In the genomic region with DNA sequence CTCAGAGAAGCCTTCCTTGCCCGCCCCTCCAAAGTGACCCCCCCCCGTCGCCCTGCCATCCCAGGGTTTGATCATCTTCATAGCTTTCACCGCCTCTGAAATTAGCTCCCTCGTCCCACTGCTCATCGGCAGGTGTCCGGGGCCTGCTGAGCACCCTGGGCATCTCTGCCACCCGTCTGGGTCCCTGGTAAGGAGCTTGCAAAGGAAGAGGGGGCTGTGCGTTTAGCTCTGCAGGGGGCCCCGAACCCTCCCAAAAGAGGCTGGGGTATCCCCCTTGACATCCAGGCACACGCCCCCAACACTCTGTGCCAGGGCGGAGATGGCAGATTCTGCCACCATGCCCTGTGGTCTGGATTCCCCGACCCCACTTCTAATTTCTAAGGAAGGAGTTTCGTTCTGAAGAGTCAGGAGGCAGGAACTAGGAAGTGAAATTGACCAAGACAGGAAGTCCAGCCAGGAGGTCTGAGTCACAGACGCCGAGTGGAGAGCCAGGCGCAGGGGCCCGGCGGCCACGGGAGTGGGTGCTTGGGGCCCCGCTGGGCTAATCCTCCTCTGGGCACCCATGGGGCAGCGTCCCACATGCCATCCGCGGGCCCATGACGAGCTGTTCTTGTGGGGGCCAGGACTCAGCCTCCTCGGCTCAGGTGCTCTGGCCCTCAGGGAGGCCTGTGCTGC, we compare ENCODE assay signal across 8 cellular contexts.
A peak's percentile ranks its signal among the peaks of the same experiment; 100 is the strongest.
DNase-seq lines count a peak whose midpoint lies in the region; TF ChIP-seq lines count a peak whose summit lies in the region.

No MANE protein-coding gene starts in this region.

- no peak overlapping the region for H3K4me2 ChIP-seq in mammary epithelial cell (ENCODE audit: insufficient read depth, low read depth, low read length)
- peak overlapping the region; percentile 47; the same call in 1 of the 2 replicates for H3K4me2 ChIP-seq in MM.1S (ENCODE audit: low read depth, low read length)

- POLR2A ChIA-PET in MCF 10A (lab: Yijun Ruan, JAX): interaction anchor here (0.6 to 3.8 kb wide), 4 partner anchors 9 to 689 kb away, joined by 4 to 15 read pairs (median 5); no protein-coding TSS in a partner anchor

- H3K9me3 ChIP-seq in mammary epithelial cell (replicated peaks; ENCODE audit: insufficient read depth, low read length): no peaks in the 10 kb centered on the region
- H3K9me3 ChIP-seq in MM.1S (replicated peaks; ENCODE audit: insufficient read depth, low read length): no peaks in the 10 kb centered on the region
- H3K9me3 ChIP-seq in mesodermal cell (ENCODE audit: control insufficient read depth, low read length): no peaks in the 10 kb centered on the region

- H3K27me3 ChIP-seq in mammary epithelial cell (ENCODE audit: insufficient read depth, low read length) (no peaks in the 10 kb centered on the region), MM.1S (replicated peaks; ENCODE audit: insufficient read depth, low read length) (no peaks in the 10 kb centered on the region), brain microvascular endothelial cell (replicated peaks) (no peaks in the 10 kb centered on the region)

- 100% methylated on average over 1 of the region's 26 CpGs for WGBS in mammary epithelial cell (ENCODE audit: low coverage, missing lambda C conversion rate)
- WGBS in mesodermal cell (ENCODE audit: insufficient coverage in 2 of 2), 2 experiments: 88 to 90% methylated on average over 17 to 25 of the region's 26 CpGs

- H3K36me3 ChIP-seq in mammary epithelial cell (ENCODE audit: insufficient read depth, low read length) (peaks cover 7% of the 10 kb centered on the region), MM.1S (replicated peaks; ENCODE audit: insufficient read depth, low read length) (no peaks in the 10 kb centered on the region), brain microvascular endothelial cell (replicated peaks) (peaks cover 17% of the 10 kb centered on the region), mesodermal cell (ENCODE audit: control insufficient read depth, insufficient read depth, low read length) (peaks cover 39% of the 10 kb centered on the region)

- DNase-seq in MCF 10A (ENCODE audit: unreplicated experiment): peak; percentile 83
- DNase-seq in mammary epithelial cell: no peak
- no peak for DNase-seq in MM.1S
- DNase-seq in brain microvascular endothelial cell: peak; percentile 77
- no peak for DNase-seq in GOT3 (lab: John Stamatoyannopoulos, UW)
- no peak for DNase-seq in midbrain (lab: John Stamatoyannopoulos, UW)
- DNase-seq in activated CD4-positive, alpha-beta T cell treated with anti-CD3 and anti-CD28 coated beads, Interleukin-2, amount 50 U/mL, for 48 hours: no peak

- H3K4me1 Mint-ChIP-seq in MCF 10A (ENCODE audit: insufficient read depth, unreplicated experiment): peaks cover 22% of the 10 kb centered on the region

- TF ChIP-seq CTCF in MCF 10A (IDR thresholded peaks at IDR 0.05; ENCODE audit: unreplicated experiment) (no peak), mammary epithelial cell (conservative IDR thresholded peaks at IDR 0.05 in 1 of 2, IDR thresholded peaks at IDR 0.05 in 1 of 2; ENCODE audit: extremely low read depth in 1 of 2, insufficient read depth in 1 of 2, low read depth in 1 of 2, low read length in 2 of 2) (no peak), MM.1S (IDR thresholded peaks at IDR 0.05; ENCODE audit: low read length) (no peak), brain microvascular endothelial cell (IDR thresholded peaks at IDR 0.05; ENCODE audit: low read depth, low read length, missing control alignments) (no peak)

- no peaks in the 10 kb centered on the region for H3K27me3 Mint-ChIP-seq in MCF 10A (ENCODE audit: insufficient read depth, unreplicated experiment)

- H3K36me3 Mint-ChIP-seq in MCF 10A (ENCODE audit: insufficient read depth, unreplicated experiment): peaks cover 50% of the 10 kb centered on the region

- peak overlapping the region; percentile 36 for H3K4me3 Mint-ChIP-seq in MCF 10A (ENCODE audit: unreplicated experiment)

- no TSS peak for BruUV-seq in MCF 10A (replicated peaks; lab: Mats Ljungman, UMichigan)
- BruUV-seq in mammary epithelial cell (replicated peaks; lab: Mats Ljungman, UMichigan): no TSS peak

- no peak overlapping the region for H3K27ac ChIP-seq in mammary epithelial cell (ENCODE audit: insufficient read depth, low read depth, low read length)
- peak overlapping the region; percentile 66; the same call in 1 of the 2 replicates for H3K27ac ChIP-seq in MM.1S (ENCODE audit: low read length)
- H3K27ac ChIP-seq in brain microvascular endothelial cell: peak overlapping the region; percentile 78
- H3K27ac ChIP-seq in mesodermal cell (ENCODE audit: low read depth, low read length, severe bottlenecking): peak overlapping the region; percentile 73

- no peak overlapping the region for H2AFZ ChIP-seq in mammary epithelial cell (ENCODE audit: low read depth, low read length)
- H2AFZ ChIP-seq in MM.1S (ENCODE audit: low read length): no peak overlapping the region

- intact Hi-C loops in MCF 10A (cut with micrococcal nuclease) (loop anchor here (2.0 kb wide), 2 partner anchors 20 to 22 kb away; no protein-coding TSS in a partner anchor), mammary epithelial cell (cut with micrococcal nuclease) (no loop called here)

- H3K9ac ChIP-seq in mammary epithelial cell (ENCODE audit: insufficient read depth, low read length) (no peak overlapping the region), MM.1S (ENCODE audit: low read length) (no peak overlapping the region)

- no peaks in the 10 kb centered on the region for H3K9me3 Mint-ChIP-seq in MCF 10A (ENCODE audit: unreplicated experiment)

- H3K27ac Mint-ChIP-seq in MCF 10A (ENCODE audit: low read depth, unreplicated experiment): no peak overlapping the region

- H3F3A ChIP-seq in MM.1S (ENCODE audit: insufficient read depth, low read length): peaks cover 6% of the 10 kb centered on the region

- in situ Hi-C loops in mammary epithelial cell (cut with MboI; ENCODE audit: low sequenced_read_pairs in 2 of 2) (no loop called here), brain microvascular endothelial cell (cut with HindIII; ENCODE audit: low pct_ligation_motif_present, low sequenced_read_pairs) (loop anchor here (25.0 kb wide), 1 partner anchor 372 kb away; no protein-coding TSS in a partner anchor)

- H3K4me1 ChIP-seq in mammary epithelial cell (ENCODE audit: insufficient read depth, low read length) (peaks cover 39% of the 10 kb centered on the region), MM.1S (ENCODE audit: low read length) (peaks cover 18% of the 10 kb centered on the region), mesodermal cell (ENCODE audit: control insufficient read depth, insufficient read depth, low read length, poor library complexity, severe bottlenecking) (peaks cover 69% of the 10 kb centered on the region)

- no peaks in the 10 kb centered on the region for H3K9me2 ChIP-seq in MM.1S (replicated peaks; ENCODE audit: insufficient read depth, low read length)

- no peaks in the 10 kb centered on the region for H4K20me1 ChIP-seq in mammary epithelial cell (ENCODE audit: insufficient read depth, low read length)
- H4K20me1 ChIP-seq in MM.1S (ENCODE audit: insufficient read depth, low read length): no peaks in the 10 kb centered on the region

- H3K79me2 ChIP-seq in mammary epithelial cell (ENCODE audit: insufficient read depth, low read length): peaks cover 16% of the 10 kb centered on the region
- H3K79me2 ChIP-seq in MM.1S (ENCODE audit: low read length): 0 out of 2 replicates have a peak, but pooled peaks cover 4% of the 10 kb centered on the region

- CTCF ChIA-PET in MCF 10A (lab: Yijun Ruan, JAX): interaction anchor here (0.5 to 2.1 kb wide), 9 partner anchors 9 to 478 kb away, joined by 3 to 6 read pairs (median 3); no protein-coding TSS in a partner anchor
- CTCF ChIA-PET in mammary epithelial cell (lab: Charles Lee; ENCODE audit: low non-redundant PET): no interaction called here

- H3K4me3 ChIP-seq in mammary epithelial cell (replicated peaks in 1 of 3; ENCODE audit: insufficient read depth in 1 of 3, low read depth in 2 of 3, low read length in 3 of 3) (no peak overlapping the region), MM.1S (ENCODE audit: low read length) (no peak overlapping the region), brain microvascular endothelial cell (ENCODE audit: low read depth, low read length) (no peak overlapping the region), mesodermal cell (ENCODE audit: extremely low read depth, insufficient read depth, low read length, poor library complexity, severe bottlenecking) (no peak overlapping the region)

- dilution Hi-C loops in mammary epithelial cell (cut with HindIII; ENCODE audit: low sequenced_read_pairs): loop anchor here (10.0 kb wide), 2 partner anchors 104 to 344 kb away; no protein-coding TSS in a partner anchor

Comparison
In these comparisons a context has a peak if more than half of its experiments do, and no peak if none do; other contexts are left out.
1. DNase-seq: peak in MCF 10A (single experiment) and brain microvascular endothelial cell (single experiment); none in mammary epithelial cell (single experiment), MM.1S (single experiment), GOT3 (single experiment), midbrain (single experiment) and activated CD4-positive, alpha-beta T cell treated with anti-CD3 and anti-CD28 coated beads, Interleukin-2, amount 50 U/mL, for 48 hours (0 of 2).